ENCODE assay signal across 2 cellular contexts in genomic region chr15:41773729-41774061, GRCh38.
TF ChIP-seq lines count a peak whose summit lies in the region.

No MANE protein-coding gene starts in this region.

TF ChIP-seq in SK-N-SH, 30 proteins besides CTCF, POLR2A, EP300 and RAD21 (continued from another document):
- no peak for TF ChIP-seq SIN3A (IDR thresholded peaks at IDR 0.05; ENCODE audit: borderline replicate concordance, low read depth, low read length)
- no peak for TF ChIP-seq FOSL2 (IDR thresholded peaks at IDR 0.05; ENCODE audit: borderline replicate concordance, low read depth)
- no peak for TF ChIP-seq SMC3 (IDR thresholded peaks at IDR 0.05; ENCODE audit: low read depth, low read length)
- TF ChIP-seq YY1 (IDR thresholded peaks at IDR 0.05; ENCODE audit: low read depth) = no peak
- no peak for TF ChIP-seq MEF2A (IDR thresholded peaks at IDR 0.05; ENCODE audit: borderline replicate concordance, low read depth)
- TF ChIP-seq ELF1 (IDR thresholded peaks at IDR 0.05) = no peak
- TF ChIP-seq NFIC (IDR thresholded peaks at IDR 0.05; ENCODE audit: borderline replicate concordance) = no peak
- no peak for TF ChIP-seq GABPA (IDR thresholded peaks at IDR 0.05; ENCODE audit: low read depth)
- no peak for TF ChIP-seq TAF1 (IDR thresholded peaks at IDR 0.05; ENCODE audit: borderline replicate concordance, low read depth, low read length)
- no peak for TF ChIP-seq FOXJ3 (CRISPR knock-in tag; IDR thresholded peaks at IDR 0.05)
- TF ChIP-seq RCOR1 (IDR thresholded peaks at IDR 0.05; ENCODE audit: low read length) = no peak
- no peak for TF ChIP-seq MXI1 (IDR thresholded peaks at IDR 0.05; ENCODE audit: low read depth, low read length)
- TF ChIP-seq NRF1 (IDR thresholded peaks at IDR 0.05; ENCODE audit: low read depth, low read length) = no peak

TF ChIP-seq in SK-N-SH treated with all-trans-retinoic acid at 6 μM for 48 hours, 23 proteins besides CTCF, POLR2A, EP300 and RAD21 (continued from another document):
- TF ChIP-seq CSRNP3 (CRISPR knock-in tag; IDR thresholded peaks at IDR 0.05) (no peak), ZFP30 (CRISPR knock-in tag; IDR thresholded peaks at IDR 0.05) (no peak), ZNF70 (CRISPR knock-in tag; IDR thresholded peaks at IDR 0.05) (no peak), ZNF8 (CRISPR knock-in tag; IDR thresholded peaks at IDR 0.05) (no peak), SNAI2 (CRISPR knock-in tag; IDR thresholded peaks at IDR 0.05) (no peak), PATZ1 (CRISPR knock-in tag; IDR thresholded peaks at IDR 0.05; ENCODE audit: borderline replicate concordance) (no peak), ESRRG (CRISPR knock-in tag; IDR thresholded peaks at IDR 0.05) (no peak), PPARA (CRISPR knock-in tag; IDR thresholded peaks at IDR 0.05; ENCODE audit: borderline replicate concordance) (no peak), ZC3H10 (CRISPR knock-in tag; IDR thresholded peaks at IDR 0.05) (no peak), RARB (CRISPR knock-in tag; IDR thresholded peaks at IDR 0.05) (no peak)
TF ChIP-seq in SK-N-SH treated with all-trans-retinoic acid at 6 μM for 48 hours: peak in this region for 0.
